4 cellular contexts compared by ENCODE assay signal in the genomic region with DNA sequence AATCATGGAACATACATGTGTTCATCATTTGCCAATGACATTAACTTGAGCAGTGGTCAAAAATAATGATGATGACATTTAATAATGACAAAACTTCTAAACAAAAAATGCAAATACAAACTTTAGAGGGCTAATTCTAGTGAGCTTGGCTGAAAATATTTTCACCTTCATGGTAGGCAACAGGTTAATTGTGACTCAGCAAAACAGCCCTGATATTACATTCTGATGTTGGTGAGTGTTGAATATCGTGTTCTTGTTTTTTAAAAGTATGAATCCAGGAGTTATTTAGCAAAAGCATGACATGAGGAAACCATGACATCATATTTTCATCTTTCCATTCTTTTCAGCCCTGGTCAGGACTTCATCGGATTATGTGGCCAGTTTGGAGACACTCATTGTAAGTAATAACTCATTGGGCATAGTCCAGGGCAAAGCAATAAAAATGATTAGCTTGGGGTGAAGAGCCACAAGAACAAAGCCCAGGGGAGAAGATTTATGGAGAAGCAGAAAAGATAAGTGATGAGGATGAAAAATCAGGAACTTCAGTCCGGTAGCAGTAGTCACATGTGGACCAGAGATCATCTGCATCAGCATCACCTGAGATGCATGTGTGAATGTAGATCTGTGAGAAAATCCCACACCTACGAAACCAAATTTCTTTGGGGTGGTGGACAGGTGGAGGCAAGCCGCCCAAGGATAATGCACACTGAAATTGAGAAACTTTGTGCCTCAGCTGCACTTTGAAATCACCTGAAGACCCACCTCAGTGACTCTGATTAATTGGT.
A peak's percentile ranks its signal among the peaks of the same experiment; 100 is the strongest.
TF ChIP-seq lines count a peak whose summit lies in the region.

No MANE protein-coding gene starts in this region.

TF ChIP-seq in A549, 52 proteins besides CTCF, POLR2A, EP300 and RAD21:
- TF ChIP-seq, protein P1, sequence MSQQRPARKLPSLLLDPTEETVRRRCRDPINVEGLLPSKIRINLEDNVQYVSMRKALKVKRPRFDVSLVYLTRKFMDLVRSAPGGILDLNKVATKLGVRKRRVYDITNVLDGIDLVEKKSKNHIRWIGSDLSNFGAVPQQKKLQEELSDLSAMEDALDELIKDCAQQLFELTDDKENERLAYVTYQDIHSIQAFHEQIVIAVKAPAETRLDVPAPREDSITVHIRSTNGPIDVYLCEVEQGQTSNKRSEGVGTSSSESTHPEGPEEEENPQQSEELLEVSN (IDR thresholded peaks at IDR 0.05; ENCODE audit: borderline replicate concordance, low read depth), result no peak
- TF ChIP-seq FOSB (CRISPR knock-in tag; IDR thresholded peaks at IDR 0.05), result no peak
- peak; percentile 49 for TF ChIP-seq MAFK (IDR thresholded peaks at IDR 0.05; ENCODE audit: partially characterized antibody)
- TF ChIP-seq RCOR1 (IDR thresholded peaks at IDR 0.05; ENCODE audit: low read depth, low read length), result no peak
- no peak for TF ChIP-seq ESRRA (IDR thresholded peaks at IDR 0.05; ENCODE audit: borderline replicate concordance, low read length)
- no peak for TF ChIP-seq MYC (IDR thresholded peaks at IDR 0.05; ENCODE audit: borderline replicate concordance, low read length)
- no peak for TF ChIP-seq GATA3 (IDR thresholded peaks at IDR 0.05; ENCODE audit: borderline replicate concordance)
- TF ChIP-seq TFCP2L1 (CRISPR knock-in tag; IDR thresholded peaks at IDR 0.05), result no peak
- TF ChIP-seq NFE2L2 (conservative IDR thresholded peaks at IDR 0.05; ENCODE audit: low read length), result peak; percentile 52; the same call in 1 of the 2 replicates
- TF ChIP-seq FOSL2 (IDR thresholded peaks at IDR 0.05), result no peak
- no peak for TF ChIP-seq FOSL2 (CRISPR knock-in tag; IDR thresholded peaks at IDR 0.05)

TF ChIP-seq in IMR-90, 13 proteins besides CTCF, POLR2A, EP300 and RAD21:
- TF ChIP-seq, protein P2, sequence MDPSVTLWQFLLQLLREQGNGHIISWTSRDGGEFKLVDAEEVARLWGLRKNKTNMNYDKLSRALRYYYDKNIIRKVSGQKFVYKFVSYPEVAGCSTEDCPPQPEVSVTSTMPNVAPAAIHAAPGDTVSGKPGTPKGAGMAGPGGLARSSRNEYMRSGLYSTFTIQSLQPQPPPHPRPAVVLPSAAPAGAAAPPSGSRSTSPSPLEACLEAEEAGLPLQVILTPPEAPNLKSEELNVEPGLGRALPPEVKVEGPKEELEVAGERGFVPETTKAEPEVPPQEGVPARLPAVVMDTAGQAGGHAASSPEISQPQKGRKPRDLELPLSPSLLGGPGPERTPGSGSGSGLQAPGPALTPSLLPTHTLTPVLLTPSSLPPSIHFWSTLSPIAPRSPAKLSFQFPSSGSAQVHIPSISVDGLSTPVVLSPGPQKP (IDR thresholded peaks at IDR 0.05; ENCODE audit: borderline replicate concordance, low read depth, low read length), result no peak
- peak; percentile 42; the same call in 1 of the 2 replicates for TF ChIP-seq NFE2L2 (IDR thresholded peaks at IDR 0.05; ENCODE audit: low read depth, low read length)

TF ChIP-seq in SK-N-SH, 30 proteins besides CTCF, POLR2A, EP300 and RAD21:
- TF ChIP-seq, protein P3, sequence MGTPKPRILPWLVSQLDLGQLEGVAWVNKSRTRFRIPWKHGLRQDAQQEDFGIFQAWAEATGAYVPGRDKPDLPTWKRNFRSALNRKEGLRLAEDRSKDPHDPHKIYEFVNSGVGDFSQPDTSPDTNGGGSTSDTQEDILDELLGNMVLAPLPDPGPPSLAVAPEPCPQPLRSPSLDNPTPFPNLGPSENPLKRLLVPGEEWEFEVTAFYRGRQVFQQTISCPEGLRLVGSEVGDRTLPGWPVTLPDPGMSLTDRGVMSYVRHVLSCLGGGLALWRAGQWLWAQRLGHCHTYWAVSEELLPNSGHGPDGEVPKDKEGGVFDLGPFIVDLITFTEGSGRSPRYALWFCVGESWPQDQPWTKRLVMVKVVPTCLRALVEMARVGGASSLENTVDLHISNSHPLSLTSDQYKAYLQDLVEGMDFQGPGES (IDR thresholded peaks at IDR 0.05; ENCODE audit: low read depth, low read length), result no peak
- TF ChIP-seq, protein P4, sequence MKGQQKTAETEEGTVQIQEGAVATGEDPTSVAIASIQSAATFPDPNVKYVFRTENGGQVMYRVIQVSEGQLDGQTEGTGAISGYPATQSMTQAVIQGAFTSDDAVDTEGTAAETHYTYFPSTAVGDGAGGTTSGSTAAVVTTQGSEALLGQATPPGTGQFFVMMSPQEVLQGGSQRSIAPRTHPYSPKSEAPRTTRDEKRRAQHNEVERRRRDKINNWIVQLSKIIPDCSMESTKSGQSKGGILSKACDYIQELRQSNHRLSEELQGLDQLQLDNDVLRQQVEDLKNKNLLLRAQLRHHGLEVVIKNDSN (IDR thresholded peaks at IDR 0.05; ENCODE audit: borderline replicate concordance, low read depth), result no peak
- TF ChIP-seq EZH2phosphoT487 (IDR thresholded peaks at IDR 0.05; ENCODE audit: borderline replicate concordance, low read depth), result no peak

TF ChIP-seq in K562, 482 proteins besides CTCF, POLR2A, EP300 and RAD21 (continues in another document):
- TF ChIP-seq ZNF124 (CRISPR knock-in tag; IDR thresholded peaks at IDR 0.05) (no peak), BRD4 (IDR thresholded peaks at IDR 0.05) (no peak), CTBP1 (IDR thresholded peaks at IDR 0.05; ENCODE audit: borderline replicate concordance) (peak; percentile 61; the same call in 1 of the 2 replicates), SREBF1 (IDR thresholded peaks at IDR 0.05; ENCODE audit: borderline replicate concordance, low read depth, low read length) (no peak), RBM22 (IDR thresholded peaks at IDR 0.05; ENCODE audit: low read depth, low read length, poor library complexity, severe bottlenecking) (no peak), ATF7 (IDR thresholded peaks at IDR 0.05) (peak; percentile 72), MEIS2 (IDR thresholded peaks at IDR 0.05; ENCODE audit: partially characterized antibody) (peak; percentile 33), MAFF (IDR thresholded peaks at IDR 0.05; ENCODE audit: low read length) (peak; percentile 89), ZC3H11A (IDR thresholded peaks at IDR 0.05; ENCODE audit: low read depth, low read length) (no peak), KDM1A (IDR thresholded peaks at IDR 0.05) (0 out of 4 replicates have a peak, but pooled peaks of 1 of the 2 experiments have one; percentile 6), ZNF274 (IDR thresholded peaks at IDR 0.05; ENCODE audit: borderline replicate concordance, low read depth, low read length) (no peak), SAFB (IDR thresholded peaks at IDR 0.05; ENCODE audit: borderline replicate concordance, low read depth, low read length) (no peak), CSDE1 (IDR thresholded peaks at IDR 0.05) (0 out of 4 replicates have a peak, but pooled peaks of 1 of the 2 experiments have one; percentile 6), SMARCC2 (IDR thresholded peaks at IDR 0.05; ENCODE audit: low read depth) (no peak), GATAD2A (IDR thresholded peaks at IDR 0.05) (no peak), FOSL1 (tag; conservative IDR thresholded peaks at IDR 0.05) (no peak), BACH1 (tag; IDR thresholded peaks at IDR 0.05) (peak; percentile 94), ZNF764 (CRISPR knock-in tag; IDR thresholded peaks at IDR 0.05; ENCODE audit: low read depth) (no peak), MAFK (IDR thresholded peaks at IDR 0.05; ENCODE audit: low read length) (peak; percentile 84), ARID1B (IDR thresholded peaks at IDR 0.05) (peak; percentile 43; the same call in 1 of the 2 replicates), SIX5 (IDR thresholded peaks at IDR 0.05; ENCODE audit: borderline replicate concordance in 1 of 2, insufficient read depth in 1 of 2, low read depth in 1 of 2, low read length in 2 of 2) (no peak), C11orf30 (IDR thresholded peaks at IDR 0.05; ENCODE audit: low read depth) (peak; percentile 92), DMBX1 (CRISPR knock-in tag; IDR thresholded peaks at IDR 0.05; ENCODE audit: borderline replicate concordance) (no peak), CAMTA2 (CRISPR knock-in tag; conservative IDR thresholded peaks at IDR 0.05) (no peak), BRCA1 (IDR thresholded peaks at IDR 0.05) (no peak), BRCA1 (CRISPR knock-in tag; IDR thresholded peaks at IDR 0.05) (no peak), L3MBTL2 (IDR thresholded peaks at IDR 0.05) (0 out of 2 replicates have a peak, but pooled peaks have one; percentile 7), DPF2 (IDR thresholded peaks at IDR 0.05) (peak; percentile 69; the same call in 1 of the 2 replicates), ZNF584 (CRISPR knock-in tag; IDR thresholded peaks at IDR 0.05; ENCODE audit: low read depth) (no peak), CXXC5 (CRISPR knock-in tag; IDR thresholded peaks at IDR 0.05) (no peak), NCOR1 (IDR thresholded peaks at IDR 0.05) (no peak), TAF15 (IDR thresholded peaks at IDR 0.05; ENCODE audit: low read depth, low read length) (no peak), CREM (IDR thresholded peaks at IDR 0.05; ENCODE audit: low read depth) (no peak), POLR2B (IDR thresholded peaks at IDR 0.05; ENCODE audit: low read depth, partially characterized antibody) (no peak), NFE2 (IDR thresholded peaks at IDR 0.05; ENCODE audit: low read depth) (peak; percentile 95), ZNF316 (IDR thresholded peaks at IDR 0.05) (peak; percentile 96), NFE2L1 (tag; IDR thresholded peaks at IDR 0.05; ENCODE audit: borderline replicate concordance, low read depth) (peak; percentile 82)
- TF ChIP-seq, protein P5, sequence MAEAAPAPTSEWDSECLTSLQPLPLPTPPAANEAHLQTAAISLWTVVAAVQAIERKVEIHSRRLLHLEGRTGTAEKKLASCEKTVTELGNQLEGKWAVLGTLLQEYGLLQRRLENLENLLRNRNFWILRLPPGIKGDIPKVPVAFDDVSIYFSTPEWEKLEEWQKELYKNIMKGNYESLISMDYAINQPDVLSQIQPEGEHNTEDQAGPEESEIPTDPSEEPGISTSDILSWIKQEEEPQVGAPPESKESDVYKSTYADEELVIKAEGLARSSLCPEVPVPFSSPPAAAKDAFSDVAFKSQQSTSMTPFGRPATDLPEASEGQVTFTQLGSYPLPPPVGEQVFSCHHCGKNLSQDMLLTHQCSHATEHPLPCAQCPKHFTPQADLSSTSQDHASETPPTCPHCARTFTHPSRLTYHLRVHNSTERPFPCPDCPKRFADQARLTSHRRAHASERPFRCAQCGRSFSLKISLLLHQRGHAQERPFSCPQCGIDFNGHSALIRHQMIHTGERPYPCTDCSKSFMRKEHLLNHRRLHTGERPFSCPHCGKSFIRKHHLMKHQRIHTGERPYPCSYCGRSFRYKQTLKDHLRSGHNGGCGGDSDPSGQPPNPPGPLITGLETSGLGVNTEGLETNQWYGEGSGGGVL (CRISPR knock-in tag; IDR thresholded peaks at IDR 0.05), result no peak
- TF ChIP-seq, protein P6, sequence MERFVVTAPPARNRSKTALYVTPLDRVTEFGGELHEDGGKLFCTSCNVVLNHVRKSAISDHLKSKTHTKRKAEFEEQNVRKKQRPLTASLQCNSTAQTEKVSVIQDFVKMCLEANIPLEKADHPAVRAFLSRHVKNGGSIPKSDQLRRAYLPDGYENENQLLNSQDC (CRISPR knock-in tag; IDR thresholded peaks at IDR 0.05), result 0 out of 2 replicates have a peak, but pooled peaks have one; percentile 34
- TF ChIP-seq, protein P7, sequence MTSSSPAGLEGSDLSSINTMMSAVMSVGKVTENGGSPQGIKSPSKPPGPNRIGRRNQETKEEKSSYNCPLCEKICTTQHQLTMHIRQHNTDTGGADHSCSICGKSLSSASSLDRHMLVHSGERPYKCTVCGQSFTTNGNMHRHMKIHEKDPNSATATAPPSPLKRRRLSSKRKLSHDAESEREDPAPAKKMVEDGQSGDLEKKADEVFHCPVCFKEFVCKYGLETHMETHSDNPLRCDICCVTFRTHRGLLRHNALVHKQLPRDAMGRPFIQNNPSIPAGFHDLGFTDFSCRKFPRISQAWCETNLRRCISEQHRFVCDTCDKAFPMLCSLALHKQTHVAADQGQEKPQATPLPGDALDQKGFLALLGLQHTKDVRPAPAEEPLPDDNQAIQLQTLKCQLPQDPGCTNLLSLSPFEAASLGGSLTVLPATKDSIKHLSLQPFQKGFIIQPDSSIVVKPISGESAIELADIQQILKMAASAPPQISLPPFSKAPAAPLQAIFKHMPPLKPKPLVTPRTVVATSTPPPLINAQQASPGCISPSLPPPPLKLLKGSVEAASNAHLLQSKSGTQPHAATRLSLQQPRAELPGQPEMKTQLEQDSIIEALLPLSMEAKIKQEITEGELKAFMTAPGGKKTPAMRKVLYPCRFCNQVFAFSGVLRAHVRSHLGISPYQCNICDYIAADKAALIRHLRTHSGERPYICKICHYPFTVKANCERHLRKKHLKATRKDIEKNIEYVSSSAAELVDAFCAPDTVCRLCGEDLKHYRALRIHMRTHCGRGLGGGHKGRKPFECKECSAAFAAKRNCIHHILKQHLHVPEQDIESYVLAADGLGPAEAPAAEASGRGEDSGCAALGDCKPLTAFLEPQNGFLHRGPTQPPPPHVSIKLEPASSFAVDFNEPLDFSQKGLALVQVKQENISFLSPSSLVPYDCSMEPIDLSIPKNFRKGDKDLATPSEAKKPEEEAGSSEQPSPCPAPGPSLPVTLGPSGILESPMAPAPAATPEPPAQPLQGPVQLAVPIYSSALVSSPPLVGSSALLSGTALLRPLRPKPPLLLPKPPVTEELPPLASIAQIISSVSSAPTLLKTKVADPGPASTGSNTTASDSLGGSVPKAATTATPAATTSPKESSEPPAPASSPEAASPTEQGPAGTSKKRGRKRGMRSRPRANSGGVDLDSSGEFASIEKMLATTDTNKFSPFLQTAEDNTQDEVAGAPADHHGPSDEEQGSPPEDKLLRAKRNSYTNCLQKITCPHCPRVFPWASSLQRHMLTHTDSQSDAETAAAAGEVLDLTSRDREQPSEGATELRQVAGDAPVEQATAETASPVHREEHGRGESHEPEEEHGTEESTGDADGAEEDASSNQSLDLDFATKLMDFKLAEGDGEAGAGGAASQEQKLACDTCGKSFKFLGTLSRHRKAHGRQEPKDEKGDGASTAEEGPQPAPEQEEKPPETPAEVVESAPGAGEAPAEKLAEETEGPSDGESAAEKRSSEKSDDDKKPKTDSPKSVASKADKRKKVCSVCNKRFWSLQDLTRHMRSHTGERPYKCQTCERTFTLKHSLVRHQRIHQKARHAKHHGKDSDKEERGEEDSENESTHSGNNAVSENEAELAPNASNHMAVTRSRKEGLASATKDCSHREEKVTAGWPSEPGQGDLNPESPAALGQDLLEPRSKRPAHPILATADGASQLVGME (CRISPR knock-in tag; IDR thresholded peaks at IDR 0.05), result 0 out of 2 replicates have a peak, but pooled peaks have one; percentile 55
- TF ChIP-seq, protein P8, sequence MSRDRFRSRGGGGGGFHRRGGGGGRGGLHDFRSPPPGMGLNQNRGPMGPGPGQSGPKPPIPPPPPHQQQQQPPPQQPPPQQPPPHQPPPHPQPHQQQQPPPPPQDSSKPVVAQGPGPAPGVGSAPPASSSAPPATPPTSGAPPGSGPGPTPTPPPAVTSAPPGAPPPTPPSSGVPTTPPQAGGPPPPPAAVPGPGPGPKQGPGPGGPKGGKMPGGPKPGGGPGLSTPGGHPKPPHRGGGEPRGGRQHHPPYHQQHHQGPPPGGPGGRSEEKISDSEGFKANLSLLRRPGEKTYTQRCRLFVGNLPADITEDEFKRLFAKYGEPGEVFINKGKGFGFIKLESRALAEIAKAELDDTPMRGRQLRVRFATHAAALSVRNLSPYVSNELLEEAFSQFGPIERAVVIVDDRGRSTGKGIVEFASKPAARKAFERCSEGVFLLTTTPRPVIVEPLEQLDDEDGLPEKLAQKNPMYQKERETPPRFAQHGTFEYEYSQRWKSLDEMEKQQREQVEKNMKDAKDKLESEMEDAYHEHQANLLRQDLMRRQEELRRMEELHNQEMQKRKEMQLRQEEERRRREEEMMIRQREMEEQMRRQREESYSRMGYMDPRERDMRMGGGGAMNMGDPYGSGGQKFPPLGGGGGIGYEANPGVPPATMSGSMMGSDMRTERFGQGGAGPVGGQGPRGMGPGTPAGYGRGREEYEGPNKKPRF (IDR thresholded peaks at IDR 0.05; ENCODE audit: low read depth, low read length), result no peak
